Comparison of ENCODE assay signal across 20 cellular contexts in genomic region chr15:43219929-43220886, GRCh38. TPM values are rescaled to one million over a fixed set of nuclear protein-coding genes. Genes with fewer than 3 reads are reported as not detected.
DNase-seq lines count a peak whose midpoint lies in the region; ATAC-seq, FAIRE-seq and TF ChIP-seq lines count a peak whose summit lies in the region.
"Had no signal": no experiment of that assay in that cellular context is flagged by ENCODE, and none has a peak within 500 bp of the region (broad histone marks: within the 10 kb centered on the region; RNA-seq: fewer than 3 reads in every experiment).

No MANE protein-coding gene starts in this region.

- peaks cover 5 to 9% of the 10 kb centered on the region in 2 experiments for H3K4me1 Mint-ChIP-seq in H9
- H3K4me1 Mint-ChIP-seq in effector memory CD8-positive, alpha-beta T cell (ENCODE audit: low read depth in 2 of 2) = peaks cover 0 to 11% of the 10 kb centered on the region in 2 donors

- TF ChIP-seq POLR2A in GM12892 (IDR thresholded peaks at IDR 0.05; ENCODE audit: low read depth, low read length) = no peak

- DNase-seq in H9 (peak; percentile 15), RWPE1 (ENCODE audit: low spot score) (no peak), posterior vena cava (ENCODE audit: low spot score) (peak; percentile 40), DMS153 (lab: John Stamatoyannopoulos, UW) (no peak), GM12892 (ENCODE audit: insufficient read length) (no peak)
- DNase-seq in effector memory CD8-positive, alpha-beta T cell = peak in 1 of 3 experiments; percentile 15
- DNase-seq: CD8-positive, alpha-beta T cell; NCI-H1417 treated with DMSO at 0.1 percent for 48 hours; NCI-H187 treated with DMSO at 0.1 percent for 48 hours; NCI-H2227 treated with DMSO at 0.1 percent for 48 hours; NCI-H524 treated with DMSO at 0.1 percent for 48 hours; PC-9 had no signal

- no peak overlapping the region for H2BK20ac ChIP-seq in H9 (ENCODE audit: low read depth, low read length, poor library complexity, severe bottlenecking)

- H3K9me3 ChIP-seq in H9 (ENCODE audit: control insufficient read depth, low read depth, low read length) = no peaks in the 10 kb centered on the region
- H3K9me3 ChIP-seq: SJSA1 had no signal

- no peak overlapping the region for H3K4me3 Mint-ChIP-seq in H9
- peak overlapping the region in 1 of 2 donors; percentile 30 for H3K4me3 Mint-ChIP-seq in effector memory CD8-positive, alpha-beta T cell
- H3K4me3 Mint-ChIP-seq: CD8-positive, alpha-beta T cell had no signal

- H2BK5ac ChIP-seq in H9 (ENCODE audit: insufficient read length, low read length) = no peak overlapping the region

- H3K23ac ChIP-seq in H9 (ENCODE audit: insufficient read length, low read depth, low read length) = no peak overlapping the region

- no peak overlapping the region for H2AK5ac ChIP-seq in H9 (ENCODE audit: insufficient read length, low read length)

- H3K79me1 ChIP-seq in H9 (ENCODE audit: insufficient read depth, low read depth, low read length, poor library complexity, severe bottlenecking) = no peaks in the 10 kb centered on the region

- ATAC-seq in effector memory CD8-positive, alpha-beta T cell (replicated peaks) = peak; percentile 43
- ATAC-seq in GM19397 (IDR thresholded peaks at IDR 0.05; ENCODE audit: unreplicated experiment) = no peak
- ATAC-seq: CD8-positive, alpha-beta T cell had no signal

- no peak overlapping the region for H3K4me2 ChIP-seq in H9 (ENCODE audit: insufficient read depth, insufficient read length, low read length)
- H3K4me2 ChIP-seq: BLaER1, KMS-11, PC-9 had no signal

- H3K4me1 ChIP-seq in H9 (ENCODE audit: insufficient read depth, low read length) = no peaks in the 10 kb centered on the region
- H3K4me1 ChIP-seq: BLaER1, SJSA1 had no signal

- POLR2A ChIA-PET in RWPE1 (lab: Yijun Ruan, JAX; ENCODE audit: low non-redundant PET) = no interaction called here

- H3K4ac ChIP-seq in H9 (ENCODE audit: low read depth, low read length) = no peak overlapping the region

- H3T11ph ChIP-seq in H9 (ENCODE audit: low read length) = no peak overlapping the region

- no peaks in the 10 kb centered on the region for H3K27me3 ChIP-seq in H9 (ENCODE audit: insufficient read depth, low read length)
- H3K27me3 ChIP-seq: BLaER1, SJSA1 had no signal

- H3K9me3 Mint-ChIP-seq in H9 = no peaks in the 10 kb centered on the region
- H3K9me3 Mint-ChIP-seq in effector memory CD8-positive, alpha-beta T cell = no peaks in the 10 kb centered on the region

- no peak overlapping the region for H3K18ac ChIP-seq in H9 (ENCODE audit: insufficient read length, low read depth, low read length)

- TF ChIP-seq CTCF in H9 (conservative IDR thresholded peaks at IDR 0.05) (no peak), RWPE1 (conservative IDR thresholded peaks at IDR 0.05; ENCODE audit: low read depth) (no peak)

- no peak overlapping the region for H2AFZ ChIP-seq in H9 (ENCODE audit: low read length)
- H2AFZ ChIP-seq: PC-9 had no signal

- no CpG with 5 or more reads among the region's 16 CpGs for WGBS in H9 (ENCODE audit: extremely low coverage, insufficient read length, low lambda C conversion rate)

- H3K27ac Mint-ChIP-seq in H9 = no peak overlapping the region
- H3K27ac Mint-ChIP-seq in effector memory CD8-positive, alpha-beta T cell = peak overlapping the region in 1 of 2 donors; percentile 59
- H3K27ac Mint-ChIP-seq: CD8-positive, alpha-beta T cell had no signal

- H3K36me3 Mint-ChIP-seq in H9 (ENCODE audit: insufficient read depth in 1 of 3, low read depth in 3 of 3) = no peaks in the 10 kb centered on the region
- H3K36me3 Mint-ChIP-seq in effector memory CD8-positive, alpha-beta T cell (ENCODE audit: insufficient read depth) = no peaks in the 10 kb centered on the region
- H3K36me3 Mint-ChIP-seq: CD8-positive, alpha-beta T cell had no signal

- no peak overlapping the region for H4K8ac ChIP-seq in H9 (replicated peaks; ENCODE audit: insufficient read length, low read depth, low read length)

- CTCF ChIA-PET in RWPE1 (lab: Yijun Ruan, JAX) = interaction anchor here (0.6 to 2.2 kb wide), 4 partner anchors 16 to 709 kb away, joined by 4 to 7 read pairs (median 6); no protein-coding TSS in a partner anchor

- no peaks in the 10 kb centered on the region for H3K23me2 ChIP-seq in H9 (ENCODE audit: insufficient read length, low read depth, low read length, poor library complexity, severe bottlenecking)

- no peak overlapping the region for H2BK15ac ChIP-seq in H9 (ENCODE audit: low read depth, low read length)

- H3K14ac ChIP-seq in H9 (ENCODE audit: insufficient read depth, low read length) = no peak overlapping the region

- H3K27ac ChIP-seq in H9 (ENCODE audit: insufficient read length, low read depth, low read length) = no peak overlapping the region
- H3K27ac ChIP-seq in RWPE1 = peak overlapping the region; percentile 82
- H3K27ac ChIP-seq: BLaER1, KMS-11, PC-9, SJSA1 had no signal

- H4K20me1 ChIP-seq in H9 (ENCODE audit: control insufficient read depth, insufficient read depth, insufficient read length) = no peaks in the 10 kb centered on the region
- H4K20me1 ChIP-seq: BLaER1 had no signal

- no peak overlapping the region for H3K56ac ChIP-seq in H9 (ENCODE audit: insufficient read length, low read depth, low read length)

- no peak overlapping the region for H3K9ac ChIP-seq in H9 (ENCODE audit: extremely low read depth, insufficient read length, low read length)
- H3K9ac ChIP-seq: BLaER1, KMS-11 had no signal

- H2BK120ac ChIP-seq in H9 (ENCODE audit: low read depth, low read length, poor library complexity, severe bottlenecking) = no peak overlapping the region

- intact Hi-C loops in posterior vena cava (cut with DNase I) = loop anchor here in 1 of 2 donors (5.0 kb wide), 1 partner anchor 587 kb away; no protein-coding TSS in a partner anchor

- H2BK12ac ChIP-seq in H9 (ENCODE audit: insufficient read length, low read depth, low read length) = no peak overlapping the region

- no peak overlapping the region for H4K91ac ChIP-seq in H9 (ENCODE audit: insufficient read length, low read depth, low read length)

- no peaks in the 10 kb centered on the region for H3K79me2 ChIP-seq in H9 (ENCODE audit: insufficient read depth, low read length)

- no peak for FAIRE-seq in GM12892 (lab: Jason Lieb, UNC)
- FAIRE-seq: GM12891, GM18507 had no signal

- H3K27me3 Mint-ChIP-seq in H9 (ENCODE audit: low read depth) = peaks cover 1% of the 10 kb centered on the region; the same call in 1 of the 2 replicates
- peaks cover 19 to 40% of the 10 kb centered on the region in 2 donors for H3K27me3 Mint-ChIP-seq in effector memory CD8-positive, alpha-beta T cell

- no peak overlapping the region for H4K5ac ChIP-seq in H9 (ENCODE audit: insufficient read length, low read depth, low read length)

RNA-seq across cellular contexts. Expression of gene EPB42, which starts 0.6 kb away (rescaled TPM):
- not detected in 2 replicates for total RNA-seq in H9 (2021)
- under 1 TPM; 0.43 to 0.65 TPM for total RNA-seq in posterior vena cava
- polyA plus RNA-seq in GM12892 (2012; ENCODE audit: missing spikeins) = not detected
- total RNA-seq: A673; CD8-positive, alpha-beta T cell; H4; PC-9; SJSA1 had no signal

RNA-seq across cellular contexts. Expression of gene CCNDBP1, which starts 35.0 kb away (rescaled TPM):
- total RNA-seq in H9 (2021) (34.1 and 34.8 TPM in 2 replicates), posterior vena cava (10 to 100 TPM; 49.6 to 52.6 TPM)
- 45.6 TPM for polyA plus RNA-seq in GM12892 (2012; ENCODE audit: missing spikeins)

RNA-seq across cellular contexts. Expression of gene TGM5, which starts 46.5 kb away (rescaled TPM):
- total RNA-seq in H9 (2021) (not detected in 2 replicates), posterior vena cava (1 to 10 TPM in 1 of 2 donors, under 1 TPM in 1; 0.56 to 1.0 TPM)
- polyA plus RNA-seq in GM12892 (2012; ENCODE audit: missing spikeins) = 2.3 TPM
- total RNA-seq: A673; CD8-positive, alpha-beta T cell; H4 had no signal

Comparison
In these comparisons a context has a peak if more than half of its experiments do, and no peak if none do; other contexts are left out.
1. DNase-seq: peak in H9 (single experiment) and posterior vena cava (single experiment); none in RWPE1 (single experiment), DMS153 (single experiment) and GM12892 (single experiment).